In the genomic region with DNA sequence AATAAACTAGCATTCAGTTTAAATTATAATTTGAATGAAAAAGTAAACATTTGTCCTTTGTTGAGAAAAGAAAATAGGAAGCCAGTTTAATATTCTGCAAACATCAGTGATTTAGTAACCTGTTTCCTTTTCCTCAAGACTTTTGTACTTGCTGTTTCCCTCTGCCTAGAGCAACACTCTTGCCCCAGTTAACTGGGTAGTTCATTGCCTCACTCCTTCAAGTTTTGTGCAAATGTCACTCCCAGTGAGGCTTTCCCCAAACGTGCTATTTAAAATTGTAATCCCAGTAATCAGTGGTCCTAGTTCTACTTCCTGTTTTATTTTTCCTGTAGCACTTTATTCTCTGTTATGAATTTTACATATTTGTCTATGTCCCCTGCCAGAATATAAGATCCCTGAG, we compare ENCODE assay signal across 1 cellular context.
A peak's percentile ranks its signal among the peaks of the same experiment; 100 is the strongest.
TF ChIP-seq lines count a peak whose summit lies in the region.

No MANE protein-coding gene starts in this region.

TF ChIP-seq in K562, 482 proteins besides CTCF, POLR2A, EP300 and RAD21:
- 0 out of 2 replicates have a peak, but pooled peaks have one; percentile 2 for TF ChIP-seq ZNF512 (tag; IDR thresholded peaks at IDR 0.05)
- TF ChIP-seq ZNF134 (CRISPR knock-in tag; conservative IDR thresholded peaks at IDR 0.05), result no peak
